Comparison of ENCODE assay signal across 16 cellular contexts in genomic region chr9:37926737-37927590, GRCh38. TPM values are rescaled to one million over a fixed set of nuclear protein-coding genes. Genes with fewer than 3 reads are reported as not detected.
DNase-seq lines count a peak whose midpoint lies in the region; ATAC-seq and TF ChIP-seq lines count a peak whose summit lies in the region.
"Had no signal": no experiment of that assay in that cellular context is flagged by ENCODE, and none has a peak within 500 bp of the region (broad histone marks: within the 10 kb centered on the region; RNA-seq: fewer than 3 reads in every experiment).

No MANE protein-coding gene starts in this region.

- peaks cover 12% of the 10 kb centered on the region for H4K20me1 ChIP-seq in smooth muscle cell (ENCODE audit: low read depth)

- peak overlapping the region; percentile 79 for H3K4me2 ChIP-seq in smooth muscle cell

- intact Hi-C loops in dorsolateral prefrontal cortex (cut with DNase I), result loop anchor here in 1 of 2 donors (5.0 kb wide), 1 partner anchor 45 kb away; no protein-coding TSS in a partner anchor

- peaks cover 32% of the 10 kb centered on the region for H3K79me2 ChIP-seq in smooth muscle cell (ENCODE audit: low read depth)

- ATAC-seq in HG02763 (IDR thresholded peaks at IDR 0.05; ENCODE audit: unreplicated experiment) (no peak), HG02678 (IDR thresholded peaks at IDR 0.05; ENCODE audit: unreplicated experiment) (no peak)
- ATAC-seq: activated CD8-positive, alpha-beta T cell treated with anti-CD3 and anti-CD28 coated beads, Interleukin-2, amount 10 ng/mL, durations not matched to agents 7 days and 5 days; activated T-cell treated with anti-CD3 and anti-CD28 coated beads, Interleukin-2, amount 50 U/mL, for 4 hours; foreskin keratinocyte; natural killer cell treated with Interleukin-12 subunit alpha and Interleukin-12 subunit beta and Interleukin-15 and Interleukin-18, amount 100 ng/mL, for 72 hours had no signal

- no peak for TF ChIP-seq CTCF in dorsolateral prefrontal cortex (IDR thresholded peaks at IDR 0.05 in 54 of 56, conservative IDR thresholded peaks at IDR 0.05 in 2 of 56; ENCODE audit: low read depth in 1 of 56, partially characterized antibody in 56 of 56)
- no peak for TF ChIP-seq CTCF in smooth muscle cell (IDR thresholded peaks at IDR 0.05; ENCODE audit: borderline replicate concordance, insufficient read depth, poor library complexity, severe bottlenecking)

- no peak overlapping the region for H2AFZ ChIP-seq in smooth muscle cell (ENCODE audit: low read depth)

- H3K4me3 ChIP-seq in dorsolateral prefrontal cortex (no peak overlapping the region), smooth muscle cell (no peak overlapping the region)

- peaks cover 3% of the 10 kb centered on the region for H3K36me3 ChIP-seq in smooth muscle cell (ENCODE audit: low read depth)

- H3K27ac ChIP-seq in dorsolateral prefrontal cortex (peak overlapping the region in 46 of 59 donors; percentile 1 to 78 (median 46)), smooth muscle cell (ENCODE audit: low read depth) (peak overlapping the region; percentile 62)
- H3K27ac ChIP-seq: foreskin keratinocyte had no signal

- H3F3A ChIP-seq in smooth muscle cell (ENCODE audit: low read depth), result no peaks in the 10 kb centered on the region

- H3K9me3 ChIP-seq in smooth muscle cell (replicated peaks; ENCODE audit: low read depth), result no peaks in the 10 kb centered on the region

- 85% methylated on average over 12 of the region's 12 CpGs for WGBS in smooth muscle cell (ENCODE audit: low lambda C conversion rate)

- H3K9ac ChIP-seq in smooth muscle cell (ENCODE audit: low read depth), result no peak overlapping the region

- H3K27me3 ChIP-seq in dorsolateral prefrontal cortex, result no peaks in the 10 kb centered on the region
- H3K27me3 ChIP-seq in smooth muscle cell (ENCODE audit: low read depth), result no peaks in the 10 kb centered on the region
- H3K27me3 ChIP-seq: foreskin keratinocyte had no signal

- peaks cover 21% of the 10 kb centered on the region for H3K4me1 ChIP-seq in smooth muscle cell (ENCODE audit: low read depth)

- DNase-seq in NCI-H748 (lab: John Stamatoyannopoulos, UW; ENCODE audit: unreplicated experiment) (peak; percentile 53), NCI-H748 treated with DMSO at 0.1 percent for 48 hours (lab: John Stamatoyannopoulos, UW) (no peak), NCI-H2227 treated with DMSO at 0.1 percent for 48 hours (lab: John Stamatoyannopoulos, UW) (peak; percentile 41), dorsolateral prefrontal cortex (no peak), smooth muscle cell (lab: John Stamatoyannopoulos, UW; ENCODE audit: unreplicated experiment) (no peak), NCI-H2029 (lab: John Stamatoyannopoulos, UW) (no peak)
- DNase-seq: activated B cell treated with CpG ODN at 0.5 μM for 24 hours; activated CD8-positive, alpha-beta T cell treated with anti-CD3 and anti-CD28 coated beads, Interleukin-2, amount 10 ng/mL, durations not matched to agents 7 days and 5 days; activated naive CD4-positive, alpha-beta T cell treated with anti-CD3 and anti-CD28 coated beads, Interleukin-2, amount 50 U/mL, for 16 hours; activated T-cell treated with anti-CD3 and anti-CD28 coated beads, Interleukin-2, amount 50 U/mL, for 4 hours; foreskin keratinocyte; NCI-H524; OCI-M1 had no signal

RNA-seq across cellular contexts. Expression of gene SLC25A51, which starts 23.0 kb away (rescaled TPM):
- 10 to 100 TPM; 21.6 to 40.8 (median 32.4) TPM for total RNA-seq in dorsolateral prefrontal cortex
- total RNA-seq in smooth muscle cell, result 32.0 and 42.9 TPM in 2 replicates
- polyA plus RNA-seq in smooth muscle cell, result 6.5 and 13.0 TPM in 2 replicates

Comparison
In these comparisons a context has a peak if more than half of its experiments do, and no peak if none do; other contexts are left out.
1. DNase-seq: peak in NCI-H748 (single experiment) and NCI-H2227 treated with DMSO at 0.1 percent for 48 hours (single experiment); none in NCI-H748 treated with DMSO at 0.1 percent for 48 hours (single experiment), dorsolateral prefrontal cortex (0 of 10), smooth muscle cell (single experiment) and NCI-H2029 (single experiment).